ENCODE assay signal across 18 cellular contexts in genomic region chr13:76339649-76340048, GRCh38.
A peak's percentile ranks its signal among the peaks of the same experiment; 100 is the strongest.
DNase-seq lines count a peak whose midpoint lies in the region; ATAC-seq and TF ChIP-seq lines count a peak whose summit lies in the region.
"Had no signal": no experiment of that assay in that cellular context is flagged by ENCODE, and none has a peak within 500 bp of the region (broad histone marks: within the 10 kb centered on the region; RNA-seq: fewer than 3 reads in every experiment).

No MANE protein-coding gene starts in this region.

- H3K27ac ChIP-seq in BLaER1 (no peak overlapping the region), Karpas-422 (ENCODE audit: low read length) (no peak overlapping the region), OCI-LY1 (ENCODE audit: low read depth, low read length, poor library complexity, severe bottlenecking) (peak overlapping the region; percentile 41)
- H3K27ac ChIP-seq: BLaER1 treated with 17β-estradiol and CSF1 and Interleukin-3, amounts not matched to agents 10 nM and 100 nM; KMS-11; SK-N-MC had no signal

- H3K9ac ChIP-seq in BLaER1 (no peak overlapping the region), Karpas-422 (ENCODE audit: low read length) (no peak overlapping the region), OCI-LY1 (ENCODE audit: low read length) (no peak overlapping the region)
- H3K9ac ChIP-seq: BLaER1 treated with 17β-estradiol and CSF1 and Interleukin-3, amounts not matched to agents 10 nM and 100 nM; KMS-11 had no signal

- H3K36me3 ChIP-seq in BLaER1 (no peaks in the 10 kb centered on the region), Karpas-422 (ENCODE audit: insufficient read depth, low read length) (no peaks in the 10 kb centered on the region), OCI-LY1 (ENCODE audit: insufficient read depth, low read length) (no peaks in the 10 kb centered on the region)
- H3K36me3 ChIP-seq: BLaER1 treated with 17β-estradiol and CSF1 and Interleukin-3, amounts not matched to agents 10 nM and 100 nM had no signal

- H3K79me2 ChIP-seq in Karpas-422 (ENCODE audit: low read length) (no peaks in the 10 kb centered on the region), OCI-LY1 (ENCODE audit: insufficient read depth, low read length) (no peaks in the 10 kb centered on the region)

- H3K9me3 ChIP-seq in BLaER1 (peaks cover 8% of the 10 kb centered on the region), Karpas-422 (ENCODE audit: low read length) (no peaks in the 10 kb centered on the region), OCI-LY1 (ENCODE audit: low read length) (no peaks in the 10 kb centered on the region)

- no peaks in the 10 kb centered on the region for H3K27me3 ChIP-seq in BLaER1
- H3K27me3 ChIP-seq in Karpas-422 (ENCODE audit: low read length), result no peaks in the 10 kb centered on the region
- no peaks in the 10 kb centered on the region for H3K27me3 ChIP-seq in OCI-LY1 (ENCODE audit: insufficient read depth, low read length)
- H3K27me3 ChIP-seq: BLaER1 treated with 17β-estradiol and CSF1 and Interleukin-3, amounts not matched to agents 10 nM and 100 nM had no signal

- POLR2A ChIA-PET in activated CD8-positive, alpha-beta T cell treated with anti-CD3 and anti-CD28 coated beads, Interleukin-2, amount 10 ng/mL, durations not matched to agents 7 days and 5 days (lab: Charles Lee), result no interaction called here

- H3K4me1 ChIP-seq in BLaER1, result peaks cover 19% of the 10 kb centered on the region
- H3K4me1 ChIP-seq in Karpas-422 (ENCODE audit: low read length), result peaks cover 6% of the 10 kb centered on the region
- peaks cover 26% of the 10 kb centered on the region for H3K4me1 ChIP-seq in OCI-LY1 (ENCODE audit: insufficient read depth, low read length, severe bottlenecking)

- intact Hi-C loops in head of caudate nucleus (cut with DNase I), result no loop called here

- ATAC-seq in GM19395 (IDR thresholded peaks at IDR 0.05; ENCODE audit: unreplicated experiment) (peak; percentile 58), HG02840 (IDR thresholded peaks at IDR 0.05; ENCODE audit: low FRiP score, unreplicated experiment) (no peak)
- no peak for ATAC-seq in activated CD8-positive, alpha-beta T cell treated with anti-CD3 and anti-CD28 coated beads, Interleukin-2, amount 10 ng/mL, durations not matched to agents 7 days and 5 days
- ATAC-seq: GM23338, HCT116, PC-3 had no signal

- no peak for TF ChIP-seq CTCF in OCI-LY1 (IDR thresholded peaks at IDR 0.05; ENCODE audit: low read length)

- no peak overlapping the region for H3K4me3 ChIP-seq in BLaER1
- H3K4me3 ChIP-seq in Karpas-422 (ENCODE audit: low read length), result no peak overlapping the region
- no peak overlapping the region for H3K4me3 ChIP-seq in OCI-LY1 (ENCODE audit: low read depth, low read length, poor library complexity, severe bottlenecking)
- H3K4me3 ChIP-seq: BLaER1 treated with 17β-estradiol and CSF1 and Interleukin-3, amounts not matched to agents 10 nM and 100 nM; GM23338; SK-N-MC had no signal

- H4K20me1 ChIP-seq in BLaER1 (no peaks in the 10 kb centered on the region), Karpas-422 (ENCODE audit: insufficient read depth, low read depth, low read length) (no peaks in the 10 kb centered on the region), OCI-LY1 (ENCODE audit: insufficient read depth, low read length) (no peaks in the 10 kb centered on the region)
- H4K20me1 ChIP-seq: BLaER1 treated with 17β-estradiol and CSF1 and Interleukin-3, amounts not matched to agents 10 nM and 100 nM had no signal

- H3K4me3 Mint-ChIP-seq in activated CD8-positive, alpha-beta T cell treated with anti-CD3 and anti-CD28 coated beads, Interleukin-2, amount 10 ng/mL, durations not matched to agents 7 days and 5 days, result no peak overlapping the region
- H3K4me3 Mint-ChIP-seq: GM23338 had no signal

- H3K36me3 Mint-ChIP-seq in activated CD8-positive, alpha-beta T cell treated with anti-CD3 and anti-CD28 coated beads, Interleukin-2, amount 10 ng/mL, durations not matched to agents 7 days and 5 days (ENCODE audit: low read depth), result no peaks in the 10 kb centered on the region

- no peaks in the 10 kb centered on the region for H3K4me1 Mint-ChIP-seq in activated CD8-positive, alpha-beta T cell treated with anti-CD3 and anti-CD28 coated beads, Interleukin-2, amount 10 ng/mL, durations not matched to agents 7 days and 5 days (ENCODE audit: low read depth)
- H3K4me1 Mint-ChIP-seq: GM23338 had no signal

- H3K9me2 ChIP-seq in Karpas-422 (replicated peaks; ENCODE audit: insufficient read depth, low read length) (no peaks in the 10 kb centered on the region; the same call in 1 of the 2 replicates), OCI-LY1 (ENCODE audit: low read depth, low read length) (no peaks in the 10 kb centered on the region)

- no peaks in the 10 kb centered on the region for H3F3A ChIP-seq in OCI-LY1 (ENCODE audit: insufficient read depth, low read length)

- H3K4me2 ChIP-seq in BLaER1, result peak overlapping the region; percentile 25; the same call in 1 of the 2 replicates
- no peak overlapping the region for H3K4me2 ChIP-seq in Karpas-422 (ENCODE audit: low read depth, low read length, poor library complexity, severe bottlenecking)
- no peak overlapping the region for H3K4me2 ChIP-seq in OCI-LY1 (ENCODE audit: low read length)
- H3K4me2 ChIP-seq: GM23338, KMS-11 had no signal

- DNase-seq in Karpas-422, result peak; percentile 56
- DNase-seq in head of caudate nucleus, result no peak
- no peak for DNase-seq in activated CD8-positive, alpha-beta T cell treated with anti-CD3 and anti-CD28 coated beads, Interleukin-2, amount 10 ng/mL, durations not matched to agents 7 days and 5 days
- no peak for DNase-seq in NCI-H1417 treated with DMSO at 0.1 percent for 48 hours (lab: John Stamatoyannopoulos, UW)
- DNase-seq: COR-L47, NCI-H2029, NCI-H524, PC-3, T-helper 1 cell had no signal

- no peaks in the 10 kb centered on the region for H3K9me3 Mint-ChIP-seq in activated CD8-positive, alpha-beta T cell treated with anti-CD3 and anti-CD28 coated beads, Interleukin-2, amount 10 ng/mL, durations not matched to agents 7 days and 5 days (ENCODE audit: insufficient read depth)

- CTCF ChIA-PET in activated CD8-positive, alpha-beta T cell treated with anti-CD3 and anti-CD28 coated beads, Interleukin-2, amount 10 ng/mL, durations not matched to agents 7 days and 5 days (lab: Charles Lee), result no interaction called here

- H3K27ac Mint-ChIP-seq in activated CD8-positive, alpha-beta T cell treated with anti-CD3 and anti-CD28 coated beads, Interleukin-2, amount 10 ng/mL, durations not matched to agents 7 days and 5 days, result no peak overlapping the region
- H3K27ac Mint-ChIP-seq: GM23338 had no signal

- no peaks in the 10 kb centered on the region for H3K27me3 Mint-ChIP-seq in activated CD8-positive, alpha-beta T cell treated with anti-CD3 and anti-CD28 coated beads, Interleukin-2, amount 10 ng/mL, durations not matched to agents 7 days and 5 days (ENCODE audit: low read depth)

- no peak overlapping the region for H2AFZ ChIP-seq in Karpas-422 (ENCODE audit: low read length)
- H2AFZ ChIP-seq in OCI-LY1 (ENCODE audit: low read length), result no peak overlapping the region
- H2AFZ ChIP-seq: GM23338 had no signal
